Comparison of ENCODE assay signal across 1 cellular context in the genomic region with DNA sequence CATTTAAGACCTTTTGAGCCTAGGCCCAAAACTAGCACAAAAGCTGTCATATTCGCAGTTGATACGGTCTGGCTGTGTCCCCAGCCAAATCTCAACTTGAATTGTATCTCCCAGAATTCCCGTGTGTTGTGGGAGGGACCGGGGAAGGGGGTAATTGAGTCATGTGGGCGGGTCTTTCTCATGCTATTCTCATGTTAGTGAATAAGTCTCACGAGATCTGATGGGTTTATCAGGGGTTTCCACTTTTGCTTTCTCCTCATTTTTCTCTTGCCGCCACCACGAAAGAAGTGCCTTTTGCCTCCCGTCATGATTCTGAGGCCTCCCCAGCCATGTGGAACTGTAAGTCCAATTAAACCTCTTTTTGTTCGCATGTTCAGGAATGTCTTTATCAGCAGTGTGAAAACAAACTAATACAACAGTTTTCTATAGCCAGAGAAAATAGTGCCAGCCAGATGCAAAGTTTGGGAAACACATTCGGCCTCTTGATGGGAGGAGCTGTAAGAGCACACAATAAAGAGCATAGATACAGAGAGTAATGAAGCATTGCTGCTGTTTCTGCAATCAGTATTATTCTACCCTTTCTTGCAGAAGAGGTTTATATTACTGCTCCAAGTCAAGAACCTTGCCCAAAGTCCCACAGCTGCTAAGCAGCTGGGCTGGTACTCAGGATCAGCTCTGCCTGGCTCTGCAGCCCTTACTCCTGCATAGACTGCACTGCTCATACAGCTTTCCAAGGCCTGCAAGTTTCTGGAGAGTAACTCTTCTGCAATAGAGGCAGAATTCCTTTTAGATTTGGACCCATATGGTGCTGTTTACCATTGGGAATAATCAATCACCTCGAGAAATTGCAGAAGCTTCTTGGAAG.
TF ChIP-seq lines count a peak whose summit lies in the region.

No MANE protein-coding gene starts in this region.

TF ChIP-seq in K562, 482 proteins besides CTCF, POLR2A, EP300 and RAD21 (continued from another document and continues in another):
- TF ChIP-seq, protein P1, sequence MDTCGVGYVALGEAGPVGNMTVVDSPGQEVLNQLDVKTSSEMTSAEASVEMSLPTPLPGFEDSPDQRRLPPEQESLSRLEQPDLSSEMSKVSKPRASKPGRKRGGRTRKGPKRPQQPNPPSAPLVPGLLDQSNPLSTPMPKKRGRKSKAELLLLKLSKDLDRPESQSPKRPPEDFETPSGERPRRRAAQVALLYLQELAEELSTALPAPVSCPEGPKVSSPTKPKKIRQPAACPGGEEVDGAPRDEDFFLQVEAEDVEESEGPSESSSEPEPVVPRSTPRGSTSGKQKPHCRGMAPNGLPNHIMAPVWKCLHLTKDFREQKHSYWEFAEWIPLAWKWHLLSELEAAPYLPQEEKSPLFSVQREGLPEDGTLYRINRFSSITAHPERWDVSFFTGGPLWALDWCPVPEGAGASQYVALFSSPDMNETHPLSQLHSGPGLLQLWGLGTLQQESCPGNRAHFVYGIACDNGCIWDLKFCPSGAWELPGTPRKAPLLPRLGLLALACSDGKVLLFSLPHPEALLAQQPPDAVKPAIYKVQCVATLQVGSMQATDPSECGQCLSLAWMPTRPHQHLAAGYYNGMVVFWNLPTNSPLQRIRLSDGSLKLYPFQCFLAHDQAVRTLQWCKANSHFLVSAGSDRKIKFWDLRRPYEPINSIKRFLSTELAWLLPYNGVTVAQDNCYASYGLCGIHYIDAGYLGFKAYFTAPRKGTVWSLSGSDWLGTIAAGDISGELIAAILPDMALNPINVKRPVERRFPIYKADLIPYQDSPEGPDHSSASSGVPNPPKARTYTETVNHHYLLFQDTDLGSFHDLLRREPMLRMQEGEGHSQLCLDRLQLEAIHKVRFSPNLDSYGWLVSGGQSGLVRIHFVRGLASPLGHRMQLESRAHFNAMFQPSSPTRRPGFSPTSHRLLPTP (IDR thresholded peaks at IDR 0.05; ENCODE audit: borderline replicate concordance, extremely low read depth, insufficient read length): no peak
- no peak for TF ChIP-seq ZKSCAN8 (CRISPR knock-in tag; IDR thresholded peaks at IDR 0.05)
- TF ChIP-seq, protein P2, sequence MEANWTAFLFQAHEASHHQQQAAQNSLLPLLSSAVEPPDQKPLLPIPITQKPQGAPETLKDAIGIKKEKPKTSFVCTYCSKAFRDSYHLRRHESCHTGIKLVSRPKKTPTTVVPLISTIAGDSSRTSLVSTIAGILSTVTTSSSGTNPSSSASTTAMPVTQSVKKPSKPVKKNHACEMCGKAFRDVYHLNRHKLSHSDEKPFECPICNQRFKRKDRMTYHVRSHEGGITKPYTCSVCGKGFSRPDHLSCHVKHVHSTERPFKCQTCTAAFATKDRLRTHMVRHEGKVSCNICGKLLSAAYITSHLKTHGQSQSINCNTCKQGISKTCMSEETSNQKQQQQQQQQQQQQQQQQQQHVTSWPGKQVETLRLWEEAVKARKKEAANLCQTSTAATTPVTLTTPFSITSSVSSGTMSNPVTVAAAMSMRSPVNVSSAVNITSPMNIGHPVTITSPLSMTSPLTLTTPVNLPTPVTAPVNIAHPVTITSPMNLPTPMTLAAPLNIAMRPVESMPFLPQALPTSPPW (CRISPR knock-in tag; IDR thresholded peaks at IDR 0.05): peak; percentile 27; the same call in 1 of the 2 replicates
- no peak for TF ChIP-seq E2F3 (CRISPR knock-in tag; IDR thresholded peaks at IDR 0.05)
- no peak for TF ChIP-seq HMG20B (CRISPR knock-in tag; IDR thresholded peaks at IDR 0.05)
- TF ChIP-seq ZNF586 (CRISPR knock-in tag; conservative IDR thresholded peaks at IDR 0.05): no peak
- TF ChIP-seq ZNF3 (CRISPR knock-in tag; IDR thresholded peaks at IDR 0.05): no peak
- no peak for TF ChIP-seq SMARCC2 (IDR thresholded peaks at IDR 0.05; ENCODE audit: low read depth)
- TF ChIP-seq, protein P3, sequence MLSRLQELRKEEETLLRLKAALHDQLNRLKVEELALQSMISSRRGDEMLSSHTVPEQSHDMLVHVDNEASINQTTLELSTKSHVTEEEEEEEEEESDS (CRISPR knock-in tag; IDR thresholded peaks at IDR 0.05): no peak
- TF ChIP-seq MTA2 (IDR thresholded peaks at IDR 0.05; ENCODE audit: low read depth): no peak
- 0 out of 2 replicates have a peak, but pooled peaks have one; percentile 44 for TF ChIP-seq KAT7 (CRISPR knock-in tag; IDR thresholded peaks at IDR 0.05; ENCODE audit: borderline replicate concordance)
- peak; percentile 52; the same call in 1 of the 2 replicates for TF ChIP-seq ZNF143 (CRISPR knock-in tag; IDR thresholded peaks at IDR 0.05)
- no peak for TF ChIP-seq NCOA6 (IDR thresholded peaks at IDR 0.05)
- TF ChIP-seq RUNX1 (IDR thresholded peaks at IDR 0.05; ENCODE audit: low read depth): no peak
- TF ChIP-seq TCFL5 (CRISPR knock-in tag; conservative IDR thresholded peaks at IDR 0.05): no peak
- TF ChIP-seq KDM2B (CRISPR knock-in tag; IDR thresholded peaks at IDR 0.05): no peak
- TF ChIP-seq LEF1 (IDR thresholded peaks at IDR 0.05): no peak
- TF ChIP-seq, protein P4, sequence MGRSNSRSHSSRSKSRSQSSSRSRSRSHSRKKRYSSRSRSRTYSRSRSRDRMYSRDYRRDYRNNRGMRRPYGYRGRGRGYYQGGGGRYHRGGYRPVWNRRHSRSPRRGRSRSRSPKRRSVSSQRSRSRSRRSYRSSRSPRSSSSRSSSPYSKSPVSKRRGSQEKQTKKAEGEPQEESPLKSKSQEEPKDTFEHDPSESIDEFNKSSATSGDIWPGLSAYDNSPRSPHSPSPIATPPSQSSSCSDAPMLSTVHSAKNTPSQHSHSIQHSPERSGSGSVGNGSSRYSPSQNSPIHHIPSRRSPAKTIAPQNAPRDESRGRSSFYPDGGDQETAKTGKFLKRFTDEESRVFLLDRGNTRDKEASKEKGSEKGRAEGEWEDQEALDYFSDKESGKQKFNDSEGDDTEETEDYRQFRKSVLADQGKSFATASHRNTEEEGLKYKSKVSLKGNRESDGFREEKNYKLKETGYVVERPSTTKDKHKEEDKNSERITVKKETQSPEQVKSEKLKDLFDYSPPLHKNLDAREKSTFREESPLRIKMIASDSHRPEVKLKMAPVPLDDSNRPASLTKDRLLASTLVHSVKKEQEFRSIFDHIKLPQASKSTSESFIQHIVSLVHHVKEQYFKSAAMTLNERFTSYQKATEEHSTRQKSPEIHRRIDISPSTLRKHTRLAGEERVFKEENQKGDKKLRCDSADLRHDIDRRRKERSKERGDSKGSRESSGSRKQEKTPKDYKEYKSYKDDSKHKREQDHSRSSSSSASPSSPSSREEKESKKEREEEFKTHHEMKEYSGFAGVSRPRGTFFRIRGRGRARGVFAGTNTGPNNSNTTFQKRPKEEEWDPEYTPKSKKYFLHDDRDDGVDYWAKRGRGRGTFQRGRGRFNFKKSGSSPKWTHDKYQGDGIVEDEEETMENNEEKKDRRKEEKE (IDR thresholded peaks at IDR 0.05; ENCODE audit: borderline replicate concordance in 1 of 2, control insufficient read depth in 1 of 2, low read depth in 2 of 2, low read length in 1 of 2): no peak
- TF ChIP-seq, protein P5, sequence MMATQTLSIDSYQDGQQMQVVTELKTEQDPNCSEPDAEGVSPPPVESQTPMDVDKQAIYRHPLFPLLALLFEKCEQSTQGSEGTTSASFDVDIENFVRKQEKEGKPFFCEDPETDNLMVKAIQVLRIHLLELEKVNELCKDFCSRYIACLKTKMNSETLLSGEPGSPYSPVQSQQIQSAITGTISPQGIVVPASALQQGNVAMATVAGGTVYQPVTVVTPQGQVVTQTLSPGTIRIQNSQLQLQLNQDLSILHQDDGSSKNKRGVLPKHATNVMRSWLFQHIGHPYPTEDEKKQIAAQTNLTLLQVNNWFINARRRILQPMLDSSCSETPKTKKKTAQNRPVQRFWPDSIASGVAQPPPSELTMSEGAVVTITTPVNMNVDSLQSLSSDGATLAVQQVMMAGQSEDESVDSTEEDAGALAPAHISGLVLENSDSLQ (IDR thresholded peaks at IDR 0.05): peak; percentile 34; the same call in 1 of the 2 replicates
- no peak; a peak in 1 of 4 replicates for TF ChIP-seq FOXK2 (conservative IDR thresholded peaks at IDR 0.05 in 1 of 2, IDR thresholded peaks at IDR 0.05 in 1 of 2; ENCODE audit: low read depth in 2 of 2)
- TF ChIP-seq MEIS2 (IDR thresholded peaks at IDR 0.05; ENCODE audit: partially characterized antibody): no peak
- TF ChIP-seq, protein P6, sequence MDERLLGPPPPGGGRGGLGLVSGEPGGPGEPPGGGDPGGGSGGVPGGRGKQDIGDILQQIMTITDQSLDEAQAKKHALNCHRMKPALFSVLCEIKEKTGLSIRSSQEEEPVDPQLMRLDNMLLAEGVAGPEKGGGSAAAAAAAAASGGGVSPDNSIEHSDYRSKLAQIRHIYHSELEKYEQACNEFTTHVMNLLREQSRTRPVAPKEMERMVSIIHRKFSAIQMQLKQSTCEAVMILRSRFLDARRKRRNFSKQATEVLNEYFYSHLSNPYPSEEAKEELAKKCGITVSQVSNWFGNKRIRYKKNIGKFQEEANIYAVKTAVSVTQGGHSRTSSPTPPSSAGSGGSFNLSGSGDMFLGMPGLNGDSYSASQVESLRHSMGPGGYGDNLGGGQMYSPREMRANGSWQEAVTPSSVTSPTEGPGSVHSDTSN (CRISPR knock-in tag; IDR thresholded peaks at IDR 0.05; ENCODE audit: low read depth): no peak
- TF ChIP-seq, protein P6 (tag; conservative IDR thresholded peaks at IDR 0.05; ENCODE audit: low read depth): no peak
- TF ChIP-seq MAZ (CRISPR knock-in tag; conservative IDR thresholded peaks at IDR 0.05 in 1 of 2, IDR thresholded peaks at IDR 0.05 in 1 of 2): no peak
- TF ChIP-seq ARHGAP35 (IDR thresholded peaks at IDR 0.05; ENCODE audit: partially characterized antibody): no peak
- TF ChIP-seq, protein P7, sequence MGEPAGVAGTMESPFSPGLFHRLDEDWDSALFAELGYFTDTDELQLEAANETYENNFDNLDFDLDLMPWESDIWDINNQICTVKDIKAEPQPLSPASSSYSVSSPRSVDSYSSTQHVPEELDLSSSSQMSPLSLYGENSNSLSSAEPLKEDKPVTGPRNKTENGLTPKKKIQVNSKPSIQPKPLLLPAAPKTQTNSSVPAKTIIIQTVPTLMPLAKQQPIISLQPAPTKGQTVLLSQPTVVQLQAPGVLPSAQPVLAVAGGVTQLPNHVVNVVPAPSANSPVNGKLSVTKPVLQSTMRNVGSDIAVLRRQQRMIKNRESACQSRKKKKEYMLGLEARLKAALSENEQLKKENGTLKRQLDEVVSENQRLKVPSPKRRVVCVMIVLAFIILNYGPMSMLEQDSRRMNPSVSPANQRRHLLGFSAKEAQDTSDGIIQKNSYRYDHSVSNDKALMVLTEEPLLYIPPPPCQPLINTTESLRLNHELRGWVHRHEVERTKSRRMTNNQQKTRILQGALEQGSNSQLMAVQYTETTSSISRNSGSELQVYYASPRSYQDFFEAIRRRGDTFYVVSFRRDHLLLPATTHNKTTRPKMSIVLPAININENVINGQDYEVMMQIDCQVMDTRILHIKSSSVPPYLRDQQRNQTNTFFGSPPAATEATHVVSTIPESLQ (CRISPR knock-in tag; IDR thresholded peaks at IDR 0.05): no peak
- peak in 1 of 2 experiments; percentile 61; a peak in 2 of 4 replicates for TF ChIP-seq HDAC1 (IDR thresholded peaks at IDR 0.05)
- no peak for TF ChIP-seq U2AF1 (optimal IDR thresholded peaks at IDR 0.05; ENCODE audit: low read depth, low read length)
- TF ChIP-seq ZNF766 (CRISPR knock-in tag; conservative IDR thresholded peaks at IDR 0.05): peak; percentile 89
- no peak for TF ChIP-seq MTF1 (CRISPR knock-in tag; IDR thresholded peaks at IDR 0.05; ENCODE audit: borderline replicate concordance)
- TF ChIP-seq, protein P8, sequence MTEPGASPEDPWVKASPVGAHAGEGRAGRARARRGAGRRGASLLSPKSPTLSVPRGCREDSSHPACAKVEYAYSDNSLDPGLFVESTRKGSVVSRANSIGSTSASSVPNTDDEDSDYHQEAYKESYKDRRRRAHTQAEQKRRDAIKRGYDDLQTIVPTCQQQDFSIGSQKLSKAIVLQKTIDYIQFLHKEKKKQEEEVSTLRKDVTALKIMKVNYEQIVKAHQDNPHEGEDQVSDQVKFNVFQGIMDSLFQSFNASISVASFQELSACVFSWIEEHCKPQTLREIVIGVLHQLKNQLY (CRISPR knock-in tag; conservative IDR thresholded peaks at IDR 0.05): no peak
- TF ChIP-seq POLR2G (IDR thresholded peaks at IDR 0.05; ENCODE audit: low read depth, low read length): peak; percentile 49; the same call in 1 of the 2 replicates
- no peak for TF ChIP-seq ERF (CRISPR knock-in tag; IDR thresholded peaks at IDR 0.05)
- TF ChIP-seq ZNF165 (CRISPR knock-in tag; IDR thresholded peaks at IDR 0.05; ENCODE audit: borderline replicate concordance): no peak
- no peak for TF ChIP-seq ZNF232 (CRISPR knock-in tag; IDR thresholded peaks at IDR 0.05)
- TF ChIP-seq FOXP1 (CRISPR knock-in tag; IDR thresholded peaks at IDR 0.05): no peak
- TF ChIP-seq SRF (CRISPR knock-in tag; IDR thresholded peaks at IDR 0.05): no peak
- TF ChIP-seq, protein P9, sequence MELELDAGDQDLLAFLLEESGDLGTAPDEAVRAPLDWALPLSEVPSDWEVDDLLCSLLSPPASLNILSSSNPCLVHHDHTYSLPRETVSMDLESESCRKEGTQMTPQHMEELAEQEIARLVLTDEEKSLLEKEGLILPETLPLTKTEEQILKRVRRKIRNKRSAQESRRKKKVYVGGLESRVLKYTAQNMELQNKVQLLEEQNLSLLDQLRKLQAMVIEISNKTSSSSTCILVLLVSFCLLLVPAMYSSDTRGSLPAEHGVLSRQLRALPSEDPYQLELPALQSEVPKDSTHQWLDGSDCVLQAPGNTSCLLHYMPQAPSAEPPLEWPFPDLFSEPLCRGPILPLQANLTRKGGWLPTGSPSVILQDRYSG (tag; conservative IDR thresholded peaks at IDR 0.05; ENCODE audit: low read depth): no peak
- TF ChIP-seq PCBP1 (IDR thresholded peaks at IDR 0.05; ENCODE audit: low read depth, low read length, poor library complexity, severe bottlenecking): no peak
- no peak for TF ChIP-seq CXXC5 (CRISPR knock-in tag; IDR thresholded peaks at IDR 0.05)
- no peak for TF ChIP-seq OTX1 (CRISPR knock-in tag; IDR thresholded peaks at IDR 0.05)
- no peak for TF ChIP-seq YBX1 (IDR thresholded peaks at IDR 0.05)
- TF ChIP-seq ESRRA (IDR thresholded peaks at IDR 0.05; ENCODE audit: borderline replicate concordance, low read depth): no peak
- TF ChIP-seq RBBP5 (IDR thresholded peaks at IDR 0.05; ENCODE audit: borderline replicate concordance, insufficient read depth, low read length, poor library complexity, severe bottlenecking): no peak
- TF ChIP-seq, protein P10, sequence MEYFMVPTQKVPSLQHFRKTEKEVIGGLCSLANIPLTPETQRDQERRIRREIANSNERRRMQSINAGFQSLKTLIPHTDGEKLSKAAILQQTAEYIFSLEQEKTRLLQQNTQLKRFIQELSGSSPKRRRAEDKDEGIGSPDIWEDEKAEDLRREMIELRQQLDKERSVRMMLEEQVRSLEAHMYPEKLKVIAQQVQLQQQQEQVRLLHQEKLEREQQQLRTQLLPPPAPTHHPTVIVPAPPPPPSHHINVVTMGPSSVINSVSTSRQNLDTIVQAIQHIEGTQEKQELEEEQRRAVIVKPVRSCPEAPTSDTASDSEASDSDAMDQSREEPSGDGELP (CRISPR knock-in tag; IDR thresholded peaks at IDR 0.05; ENCODE audit: borderline replicate concordance): peak; percentile 40
